In the genomic region with DNA sequence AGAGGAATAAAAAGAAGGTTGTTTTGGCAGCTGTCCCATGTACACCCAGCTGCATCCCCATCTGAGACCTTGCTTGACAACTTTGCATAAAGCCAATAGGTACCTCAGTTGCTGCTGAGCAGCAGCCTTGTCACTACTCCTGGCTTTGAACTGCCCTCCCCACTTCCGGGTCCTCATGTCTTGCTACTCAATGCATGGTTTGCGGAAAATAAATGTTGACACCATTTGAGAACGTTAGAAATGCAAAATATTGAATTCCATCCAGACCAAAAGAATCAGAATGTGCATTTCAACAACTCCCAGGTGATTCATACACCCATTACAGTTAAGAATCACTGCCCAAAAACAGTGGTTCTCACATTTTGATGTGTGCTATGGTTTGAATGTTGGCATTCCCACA, we compare ENCODE assay signal across 22 cellular contexts. TPM values are rescaled to one million over a fixed set of nuclear protein-coding genes. Genes with fewer than 3 reads are reported as not detected.
DNase-seq lines count a peak whose midpoint lies in the region; TF ChIP-seq lines count a peak whose summit lies in the region.
"Had no signal": no experiment of that assay in that cellular context is flagged by ENCODE, and none has a peak within 500 bp of the region (broad histone marks: within the 10 kb centered on the region; RNA-seq: fewer than 3 reads in every experiment).

No MANE protein-coding gene starts in this region.

- peak overlapping the region; percentile 41 for H3K4me3 Mint-ChIP-seq in endodermal cell
- H3K4me3 Mint-ChIP-seq: T-helper 1 cell treated with Interleukin-12 subunit alpha and Interleukin-12 subunit beta and Interleukin-4 antibody, amounts not matched to agents 30 μg/mL and 1 μg/mL, for 36 hours had no signal

- peaks cover 7% of the 10 kb centered on the region for H3K4me1 Mint-ChIP-seq in endodermal cell

- H3K36me3 Mint-ChIP-seq in endodermal cell (ENCODE audit: low read depth), result no peaks in the 10 kb centered on the region

- no peaks in the 10 kb centered on the region for H3K9me3 Mint-ChIP-seq in endodermal cell
- H3K9me3 Mint-ChIP-seq: T-helper 1 cell treated with Interleukin-12 subunit alpha and Interleukin-12 subunit beta and Interleukin-4 antibody, amounts not matched to agents 30 μg/mL and 1 μg/mL, for 36 hours had no signal

- no peak for TF ChIP-seq CTCF in endodermal cell (conservative IDR thresholded peaks at IDR 0.05)

- no peak overlapping the region for H3K27ac Mint-ChIP-seq in endodermal cell
- H3K27ac Mint-ChIP-seq: T-helper 1 cell treated with Interleukin-12 subunit alpha and Interleukin-12 subunit beta and Interleukin-4 antibody, amounts not matched to agents 30 μg/mL and 1 μg/mL, for 36 hours had no signal

- peaks cover 63% of the 10 kb centered on the region for H3K27me3 Mint-ChIP-seq in endodermal cell (ENCODE audit: insufficient read depth)

- no peak overlapping the region for H3K4me3 ChIP-seq in endodermal cell (ENCODE audit: low read length)

- H3K9me3 ChIP-seq in endodermal cell (ENCODE audit: control insufficient read depth, low read length), result no peaks in the 10 kb centered on the region

- peaks cover 5% of the 10 kb centered on the region for H3K4me1 ChIP-seq in endodermal cell (ENCODE audit: control insufficient read depth, insufficient read depth, low read length)

- H3K36me3 ChIP-seq in endodermal cell (ENCODE audit: control insufficient read depth, insufficient read depth, low read length), result no peaks in the 10 kb centered on the region

- H3K27ac ChIP-seq in endodermal cell (ENCODE audit: low read depth, low read length), result no peak overlapping the region
- H3K27ac ChIP-seq: 22Rv1, C4-2B had no signal

- WGBS in endodermal cell (ENCODE audit: insufficient coverage in 1 of 2, insufficient read length in 1 of 2), 2 experiments, result 77 to 83% methylated on average over 3 of the region's 3 CpGs

- H3K27me3 ChIP-seq in endodermal cell (ENCODE audit: control insufficient read depth, insufficient read depth, low read length, poor library complexity, severe bottlenecking), result peaks cover 26% of the 10 kb centered on the region

- no peak overlapping the region for H3K9ac ChIP-seq in endodermal cell (ENCODE audit: extremely low read depth, low read length, poor library complexity, severe bottlenecking)

- DNase-seq in DMS 273 (lab: John Stamatoyannopoulos, UW; ENCODE audit: unreplicated experiment) (peak; percentile 6), DMS 273 treated with DMSO at 0.1 percent for 48 hours (lab: John Stamatoyannopoulos, UW) (no peak), NCI-H1092 (lab: John Stamatoyannopoulos, UW) (peak; percentile 39), NCI-H748 treated with DMSO at 0.1 percent for 48 hours (lab: John Stamatoyannopoulos, UW) (peak; percentile 38), endodermal cell (no peak), SW480 (ENCODE audit: low spot score) (no peak), T-helper 9 cell (no peak)
- DNase-seq in activated CD8-positive, alpha-beta memory T cell treated with anti-CD3 and anti-CD28 coated beads for 24 hours, result no peak
- DNase-seq: AML-193, GF-D8, KG1, MV-4-11, NCI-H146, NCI-H2107, NCI-H446 treated with DMSO at 0.1 percent for 48 hours, NCI-H69, RPMI8226 had no signal

RNA-seq across cellular contexts. Expression of a gene that starts 32.9 kb away (rescaled TPM):
- not detected for total RNA-seq in endodermal cell
- polyA plus RNA-seq in endodermal cell (2013, experiment 1 of 2), result not detected
- polyA plus RNA-seq in endodermal cell (2013, experiment 2 of 2), result not detected
- total RNA-seq: H1, PC-3 had no signal

RNA-seq across cellular contexts. Expression of a gene that starts 43.0 kb away (rescaled TPM):
- not detected for total RNA-seq in endodermal cell
- polyA plus RNA-seq in endodermal cell (2013, experiment 1 of 2), result not detected
- not detected for polyA plus RNA-seq in endodermal cell (2013, experiment 2 of 2)
- total RNA-seq: H1, PC-3 had no signal
- polyA plus RNA-seq: H1 had no signal

Comparison
In these comparisons a context has a peak if more than half of its experiments do, and no peak if none do; other contexts are left out.
1. DNase-seq: peak in DMS 273 (single experiment), NCI-H1092 (single experiment) and NCI-H748 treated with DMSO at 0.1 percent for 48 hours (single experiment); none in DMS 273 treated with DMSO at 0.1 percent for 48 hours (single experiment), endodermal cell (single experiment), SW480 (single experiment), activated CD8-positive, alpha-beta memory T cell treated with anti-CD3 and anti-CD28 coated beads for 24 hours (single experiment) and T-helper 9 cell (single experiment).